ENCODE assay signal across 22 cellular contexts in the genomic region with DNA sequence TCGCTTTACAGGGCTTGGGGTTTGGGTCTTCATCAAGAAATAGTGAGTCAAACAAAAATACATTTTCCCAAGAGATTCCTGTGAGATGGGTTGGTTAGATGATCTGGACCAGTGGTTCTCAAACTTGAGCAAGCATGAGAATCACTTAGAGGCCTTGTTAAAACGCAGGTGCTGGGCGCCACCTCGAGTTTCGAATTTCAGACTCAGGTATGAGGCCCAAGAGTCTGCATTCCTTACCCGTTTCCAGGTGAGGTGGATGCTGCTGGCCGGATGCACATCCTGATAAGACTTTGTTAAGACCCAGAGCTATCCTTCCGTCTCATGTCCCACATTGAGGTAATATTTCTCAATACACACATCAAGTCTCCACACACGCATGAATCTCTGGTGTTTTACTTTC.
"Had no signal": no experiment of that assay in that cellular context is flagged by ENCODE, and none has a peak within 500 bp of the region (broad histone marks: within the 10 kb centered on the region; RNA-seq: fewer than 3 reads in every experiment).

No MANE protein-coding gene starts in this region.

- H3K27me3 ChIP-seq: body of pancreas, breast epithelium, SJCRH30 had no signal

- ATAC-seq: activated CD8-positive, alpha-beta T cell treated with anti-CD3 and anti-CD28 coated beads, Interleukin-2, amount 10 ng/mL, durations not matched to agents 7 days and 5 days; body of pancreas had no signal

- H3K27ac ChIP-seq: body of pancreas, breast epithelium, SJCRH30, SK-N-MC had no signal

- H3K4me1 ChIP-seq: body of pancreas, breast epithelium, SJCRH30 had no signal

- H3K4me3 ChIP-seq: body of pancreas, breast epithelium, SJCRH30, SK-N-MC had no signal

- DNase-seq: activated CD4-positive, alpha-beta T cell treated with anti-CD3 and anti-CD28 coated beads, Interleukin-2, amount 10 ng/mL, durations not matched to agents 7 days and 5 days; activated CD4-positive, alpha-beta T cell treated with anti-CD3 and anti-CD28 coated beads, Interleukin-2, amount 50 U/mL, for 48 hours; activated CD8-positive, alpha-beta T cell treated with anti-CD3 and anti-CD28 coated beads, Interleukin-2, amount 10 ng/mL, durations not matched to agents 7 days and 5 days; activated gamma-delta T cell; activated naive CD4-positive, alpha-beta T cell treated with Interleukin-2 at 50 U/mL for 16 hours; activated naive CD8-positive, alpha-beta T cell treated with anti-CD3 and anti-CD28 coated beads, Interleukin-2, amount 10 ng/mL, durations not matched to agents 7 days and 5 days; activated T-cell treated with anti-CD3 and anti-CD28 coated beads, Interleukin-2, amount 50 U/mL, for 24 hours; body of pancreas; Karpas-422; KBM-7; NCI-H1048; NCI-H1436 treated with DMSO at 0.1 percent for 48 hours; NCI-H187 treated with DMSO at 0.1 percent for 48 hours; NCI-H2081; NCI-H2171; NCI-H510A; NCI-H526; OCI-M1; SHP77; SJCRH30 had no signal

- H3K36me3 ChIP-seq: breast epithelium, SJCRH30 had no signal

- H3K9me3 ChIP-seq: body of pancreas, SJCRH30 had no signal
